In genomic region chr1:175597969-175598765, GRCh38 we compare ENCODE assay signal across 10 cellular contexts.
DNase-seq lines count a peak whose midpoint lies in the region; ATAC-seq and TF ChIP-seq lines count a peak whose summit lies in the region.
"Had no signal": no experiment of that assay in that cellular context is flagged by ENCODE, and none has a peak within 500 bp of the region (broad histone marks: within the 10 kb centered on the region; RNA-seq: fewer than 3 reads in every experiment).

No MANE protein-coding gene starts in this region.

- peaks cover 14 to 15% of the 10 kb centered on the region in 2 donors for H3K27me3 Mint-ChIP-seq in effector memory CD8-positive, alpha-beta T cell
- peaks cover 28% of the 10 kb centered on the region for H3K27me3 Mint-ChIP-seq in activated CD4-positive, alpha-beta T cell treated with anti-CD3 and anti-CD28 coated beads, Interleukin-2, amount 10 ng/mL, durations not matched to agents 24 days and 14 days

- H3K4me1 Mint-ChIP-seq in stimulated activated effector memory CD8-positive, alpha-beta T cell treated with anti-CD3 and anti-CD28 coated beads, Interleukin-12 subunit alpha, Interleukin-12 subunit beta, amount 100 ng/mL, for 72 hours, result peaks cover 39% of the 10 kb centered on the region
- H3K4me1 Mint-ChIP-seq in effector memory CD8-positive, alpha-beta T cell (ENCODE audit: low read depth in 2 of 2), result peaks cover 0 to 13% of the 10 kb centered on the region in 2 donors
- peaks cover 20% of the 10 kb centered on the region for H3K4me1 Mint-ChIP-seq in activated CD4-positive, alpha-beta T cell treated with anti-CD3 and anti-CD28 coated beads, Interleukin-2, amount 10 ng/mL, durations not matched to agents 24 days and 14 days

- H3K27ac ChIP-seq in brain microvascular endothelial cell, result peak overlapping the region; percentile 48

- no peak overlapping the region for H3K4me3 Mint-ChIP-seq in stimulated activated effector memory CD8-positive, alpha-beta T cell treated with anti-CD3 and anti-CD28 coated beads, Interleukin-12 subunit alpha, Interleukin-12 subunit beta, amount 100 ng/mL, for 72 hours
- H3K4me3 Mint-ChIP-seq in effector memory CD8-positive, alpha-beta T cell, result peak overlapping the region in 1 of 2 donors; percentile 2
- no peak overlapping the region for H3K4me3 Mint-ChIP-seq in activated CD4-positive, alpha-beta T cell treated with anti-CD3 and anti-CD28 coated beads, Interleukin-2, amount 10 ng/mL, durations not matched to agents 24 days and 14 days
- H3K4me3 Mint-ChIP-seq: activated CD4-positive, alpha-beta memory T cell treated with anti-CD3 and anti-CD28 coated beads for 36 hours had no signal

- no peaks in the 10 kb centered on the region for H3K36me3 ChIP-seq in brain microvascular endothelial cell (replicated peaks)

- no peak overlapping the region for H3K27ac Mint-ChIP-seq in stimulated activated effector memory CD8-positive, alpha-beta T cell treated with anti-CD3 and anti-CD28 coated beads, Interleukin-12 subunit alpha, Interleukin-12 subunit beta, amount 100 ng/mL, for 72 hours
- H3K27ac Mint-ChIP-seq in effector memory CD8-positive, alpha-beta T cell, result no peak overlapping the region
- no peak overlapping the region for H3K27ac Mint-ChIP-seq in activated CD4-positive, alpha-beta T cell treated with anti-CD3 and anti-CD28 coated beads, Interleukin-2, amount 10 ng/mL, durations not matched to agents 24 days and 14 days
- H3K27ac Mint-ChIP-seq: activated CD4-positive, alpha-beta memory T cell treated with anti-CD3 and anti-CD28 coated beads for 36 hours had no signal

- no peak for TF ChIP-seq CTCF in brain microvascular endothelial cell (IDR thresholded peaks at IDR 0.05; ENCODE audit: low read depth, low read length, missing control alignments)

- no peak overlapping the region for H3K4me3 ChIP-seq in brain microvascular endothelial cell (ENCODE audit: low read depth, low read length)
- H3K4me3 ChIP-seq: skin epidermis had no signal

- in situ Hi-C loops in brain microvascular endothelial cell (cut with HindIII; ENCODE audit: low pct_ligation_motif_present, low sequenced_read_pairs), result no loop called here

- DNase-seq in brain microvascular endothelial cell, result peak; percentile 67
- no peak for DNase-seq in stimulated activated effector memory CD8-positive, alpha-beta T cell treated with anti-CD3 and anti-CD28 coated beads, Interleukin-12 subunit alpha, Interleukin-12 subunit beta, amount 100 ng/mL, for 72 hours (ENCODE audit: low spot score in 2 of 2)
- DNase-seq in effector memory CD8-positive, alpha-beta T cell, result no peak
- no peak for DNase-seq in activated CD4-positive, alpha-beta T cell treated with anti-CD3 and anti-CD28 coated beads, Interleukin-2, amount 10 ng/mL, durations not matched to agents 24 days and 14 days
- DNase-seq: activated CD4-positive, alpha-beta memory T cell treated with anti-CD3 and anti-CD28 coated beads for 36 hours; kidney had no signal

- H3K36me3 Mint-ChIP-seq in stimulated activated effector memory CD8-positive, alpha-beta T cell treated with anti-CD3 and anti-CD28 coated beads, Interleukin-12 subunit alpha, Interleukin-12 subunit beta, amount 100 ng/mL, for 72 hours, result no peaks in the 10 kb centered on the region
- H3K36me3 Mint-ChIP-seq in effector memory CD8-positive, alpha-beta T cell (ENCODE audit: insufficient read depth), result no peaks in the 10 kb centered on the region
- no peaks in the 10 kb centered on the region for H3K36me3 Mint-ChIP-seq in activated CD4-positive, alpha-beta T cell treated with anti-CD3 and anti-CD28 coated beads, Interleukin-2, amount 10 ng/mL, durations not matched to agents 24 days and 14 days (ENCODE audit: low read depth)
- H3K36me3 Mint-ChIP-seq: activated CD4-positive, alpha-beta memory T cell treated with anti-CD3 and anti-CD28 coated beads for 36 hours had no signal

- no peaks in the 10 kb centered on the region for H3K9me3 Mint-ChIP-seq in stimulated activated effector memory CD8-positive, alpha-beta T cell treated with anti-CD3 and anti-CD28 coated beads, Interleukin-12 subunit alpha, Interleukin-12 subunit beta, amount 100 ng/mL, for 72 hours
- H3K9me3 Mint-ChIP-seq in effector memory CD8-positive, alpha-beta T cell, result no peaks in the 10 kb centered on the region
- H3K9me3 Mint-ChIP-seq in activated CD4-positive, alpha-beta T cell treated with anti-CD3 and anti-CD28 coated beads, Interleukin-2, amount 10 ng/mL, durations not matched to agents 24 days and 14 days, result no peaks in the 10 kb centered on the region
- H3K9me3 Mint-ChIP-seq: activated CD4-positive, alpha-beta memory T cell treated with anti-CD3 and anti-CD28 coated beads for 36 hours had no signal

- no peaks in the 10 kb centered on the region for H3K27me3 ChIP-seq in brain microvascular endothelial cell (replicated peaks)

- intact Hi-C loops in activated CD4-positive, alpha-beta T cell treated with anti-CD3 and anti-CD28 coated beads, Interleukin-2, amount 10 ng/mL, durations not matched to agents 24 days and 14 days (cut with micrococcal nuclease), result no loop called here

- peak; percentile 41 for ATAC-seq in GM19043 (IDR thresholded peaks at IDR 0.05; ENCODE audit: low read depth, unreplicated experiment)
- ATAC-seq in HG03039 (IDR thresholded peaks at IDR 0.05; ENCODE audit: unreplicated experiment), result peak; percentile 58
- ATAC-seq in stimulated activated effector memory CD8-positive, alpha-beta T cell treated with anti-CD3 and anti-CD28 coated beads, Interleukin-12 subunit alpha, Interleukin-12 subunit beta, amount 100 ng/mL, for 72 hours, result peak; percentile 52
- no peak for ATAC-seq in effector memory CD8-positive, alpha-beta T cell (replicated peaks)
- no peak for ATAC-seq in GM19324 (IDR thresholded peaks at IDR 0.05; ENCODE audit: low FRiP score, unreplicated experiment)

Comparison
In these comparisons a context has a peak if more than half of its experiments do, and no peak if none do; other contexts are left out.
1. ATAC-seq: peak in GM19043 (single experiment), HG03039 (single experiment) and stimulated activated effector memory CD8-positive, alpha-beta T cell treated with anti-CD3 and anti-CD28 coated beads, Interleukin-12 subunit alpha, Interleukin-12 subunit beta, amount 100 ng/mL, for 72 hours (single experiment); none in effector memory CD8-positive, alpha-beta T cell (single experiment) and GM19324 (single experiment).